Comparison of ENCODE assay signal across 7 cellular contexts in the genomic region with DNA sequence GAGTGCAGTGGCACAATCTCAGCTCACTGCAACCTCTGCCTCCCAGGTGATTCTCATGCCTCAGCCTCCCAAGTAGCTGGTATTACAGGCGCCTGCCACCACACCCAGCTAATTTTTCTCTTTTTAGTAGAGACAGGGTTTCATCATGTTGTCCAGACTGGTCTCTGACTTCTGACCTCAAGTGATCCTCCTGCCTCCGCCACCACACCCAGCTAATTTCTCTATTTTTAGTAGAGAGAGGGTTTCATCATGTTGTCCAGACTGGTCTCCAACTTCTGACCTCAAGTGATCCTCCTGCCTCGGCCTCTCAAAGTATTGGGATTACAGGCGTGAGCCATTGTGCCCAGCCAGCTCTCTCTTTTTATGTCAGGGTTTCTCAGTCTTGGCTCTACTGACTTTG. TPM values are rescaled to one million over a fixed set of nuclear protein-coding genes. Genes with fewer than 3 reads are reported as not detected.
"Had no signal": no experiment of that assay in that cellular context is flagged by ENCODE, and none has a peak within 500 bp of the region (broad histone marks: within the 10 kb centered on the region; RNA-seq: fewer than 3 reads in every experiment).

No MANE protein-coding gene starts in this region.

RNA-seq across cellular contexts. Expression of a gene that starts 10.6 kb away (rescaled TPM):
- total RNA-seq: GM23248, GM23338, H1, H4, H7, H9, HFFc6 had no signal
- polyA plus RNA-seq: GM23248, GM23338, H1 had no signal

RNA-seq across cellular contexts. Expression of a gene that starts 28.1 kb away (rescaled TPM):
- total RNA-seq: GM23248, GM23338, H1, H4, H7, H9, HFFc6 had no signal
- polyA plus RNA-seq: GM23248, GM23338, H1 had no signal

RNA-seq across cellular contexts. Expression of a gene that starts 31.7 kb away (rescaled TPM):
- total RNA-seq: GM23248, GM23338, H1, H4, H7, H9, HFFc6 had no signal
- polyA plus RNA-seq: GM23248, GM23338, H1 had no signal

RNA-seq across cellular contexts. Expression of a gene that starts 57.4 kb away (rescaled TPM):
- total RNA-seq: GM23248, GM23338, H1, H4, H7, H9, HFFc6 had no signal
- polyA plus RNA-seq: GM23248, GM23338, H1 had no signal
